ENCODE assay signal across 9 cellular contexts in the genomic region with DNA sequence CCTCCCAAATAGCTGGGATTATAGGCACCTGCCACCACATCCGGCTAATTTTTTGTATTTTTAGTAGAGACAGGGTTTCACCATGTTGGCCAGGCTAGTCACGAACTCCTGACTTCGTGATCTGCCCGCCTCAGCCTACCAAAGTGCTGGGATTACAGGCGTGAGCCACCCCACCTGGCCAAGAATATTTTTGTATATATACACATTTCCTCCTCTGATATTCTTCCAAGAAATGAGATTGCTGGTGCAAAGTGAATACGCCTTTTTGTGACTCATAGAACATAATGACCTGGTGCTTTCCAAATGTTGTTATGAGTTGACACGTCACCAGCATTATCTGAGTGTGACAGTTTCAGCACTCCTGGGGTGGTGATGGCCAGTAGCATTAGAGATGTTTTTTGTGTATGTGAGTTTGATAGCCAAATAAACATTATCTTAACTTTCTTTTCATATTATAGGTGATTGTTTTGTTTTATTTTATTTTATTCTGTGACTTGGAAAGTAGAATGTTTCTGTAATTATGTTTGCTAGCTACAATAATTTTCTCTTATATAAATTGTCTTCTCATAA. TPM values are rescaled to one million over a fixed set of nuclear protein-coding genes. Genes with fewer than 3 reads are reported as not detected.
A peak's percentile ranks its signal among the peaks of the same experiment; 100 is the strongest.
DNase-seq lines count a peak whose midpoint lies in the region; ATAC-seq and TF ChIP-seq lines count a peak whose summit lies in the region.
"Had no signal": no experiment of that assay in that cellular context is flagged by ENCODE, and none has a peak within 500 bp of the region (broad histone marks: within the 10 kb centered on the region; RNA-seq: fewer than 3 reads in every experiment).

No MANE protein-coding gene starts in this region.

- CTCF ChIA-PET in HCT116 (lab: Charles Lee) = no interaction called here

- H3K36me3 ChIP-seq in GM06990 (ENCODE audit: control insufficient read depth, insufficient read depth, low read length) (peaks cover 2% of the 10 kb centered on the region; the same call in 1 of the 2 replicates), HCT116 (ENCODE audit: control insufficient read depth in 1 of 2, insufficient read depth in 2 of 2, low read length in 2 of 2) (0 out of 4 replicates have a peak, but pooled peaks cover 0 to 5% of the 10 kb centered on the region in 2 experiments), RWPE2 (ENCODE audit: low read depth) (peaks cover 8% of the 10 kb centered on the region; the same call in 1 of the 2 replicates), right atrium auricular region (peaks cover 17% of the 10 kb centered on the region)

- intact Hi-C loops in HCT116 (cut with micrococcal nuclease) = no loop called here

- H3K4me2 ChIP-seq in HCT116 (ENCODE audit: low read length) = peak overlapping the region; percentile 31

- ATAC-seq in HCT116 = peak; percentile 97
- peak; percentile 52; the same call in 1 of the 3 replicates for ATAC-seq in RWPE2 (ENCODE audit: low read depth)

- no peaks in the 10 kb centered on the region for H3K36me3 Mint-ChIP-seq in osteocyte (ENCODE audit: unreplicated experiment)

- TF ChIP-seq CTCF in GM06990 (IDR thresholded peaks at IDR 0.05; ENCODE audit: insufficient read depth, low read length, poor library complexity, severe bottlenecking) (no peak), HCT116 (IDR thresholded peaks at IDR 0.05 in 2 of 3, conservative IDR thresholded peaks at IDR 0.05 in 1 of 3; ENCODE audit: borderline replicate concordance in 1 of 3, insufficient read depth in 1 of 3, low read depth in 2 of 3, low read length in 2 of 3) (no peak), RWPE2 (IDR thresholded peaks at IDR 0.05; ENCODE audit: poor library complexity, severe bottlenecking) (no peak), right atrium auricular region (IDR thresholded peaks at IDR 0.05) (no peak), osteocyte (IDR thresholded peaks at IDR 0.05) (no peak)

- no peaks in the 10 kb centered on the region for H3K27me3 Mint-ChIP-seq in osteocyte (ENCODE audit: unreplicated experiment)

- no peaks in the 10 kb centered on the region for H3K27me3 ChIP-seq in GM06990 (replicated peaks; ENCODE audit: control insufficient read depth, insufficient read depth, low read length)
- no peaks in the 10 kb centered on the region for H3K27me3 ChIP-seq in HCT116 (ENCODE audit: insufficient read depth, low read length)
- no peaks in the 10 kb centered on the region for H3K27me3 ChIP-seq in RWPE2 (ENCODE audit: insufficient read depth, poor library complexity, severe bottlenecking)
- H3K27me3 ChIP-seq in right atrium auricular region = no peaks in the 10 kb centered on the region

- H3K9me3 ChIP-seq in HCT116 (ENCODE audit: control insufficient read depth in 1 of 2, insufficient read depth in 1 of 2, low read depth in 1 of 2, low read length in 2 of 2) (no peaks in the 10 kb centered on the region), RWPE2 (ENCODE audit: severe bottlenecking) (no peaks in the 10 kb centered on the region), right atrium auricular region (no peaks in the 10 kb centered on the region)

- H2AFZ ChIP-seq in HCT116 (ENCODE audit: low read depth, low read length, poor library complexity, severe bottlenecking) = no peak overlapping the region

- H3K4me1 ChIP-seq in HCT116 (ENCODE audit: control insufficient read depth in 1 of 2, insufficient read depth in 2 of 2, low read length in 2 of 2) (peaks cover 6 to 32% of the 10 kb centered on the region in 2 experiments; a peak in 3 of 4 replicates), RWPE2 (ENCODE audit: insufficient read depth, poor library complexity, severe bottlenecking) (peaks cover 19% of the 10 kb centered on the region), right atrium auricular region (peaks cover 0 to 12% of the 10 kb centered on the region in 2 donors)

- TF ChIP-seq POLR2A in HCT116 (IDR thresholded peaks at IDR 0.05; ENCODE audit: borderline replicate concordance, extremely low read depth, insufficient read depth, insufficient read length) = no peak

- BruUV-seq in HCT116 (replicated peaks; lab: Mats Ljungman, UMichigan) = no TSS peak

- no peaks in the 10 kb centered on the region for H4K20me1 ChIP-seq in HCT116 (ENCODE audit: insufficient read depth)

- peaks cover 9% of the 10 kb centered on the region; the same call in 1 of the 2 replicates for H3K79me2 ChIP-seq in HCT116 (ENCODE audit: insufficient read depth, low read length)

- H3K4me3 Mint-ChIP-seq in osteocyte (ENCODE audit: unreplicated experiment) = no peak overlapping the region

- no peak overlapping the region for H3K27ac Mint-ChIP-seq in osteocyte (ENCODE audit: unreplicated experiment)

- peak; percentile 48 for DNase-seq in GM06990 (ENCODE audit: extremely low read depth, insufficient read length)
- peak; percentile 83 for DNase-seq in HCT116 (ENCODE audit: low read depth, low spot score)
- no peak for DNase-seq in RWPE2 (ENCODE audit: low spot score)
- DNase-seq in right atrium auricular region (ENCODE audit: low spot score) = peak; percentile 62
- no peak for DNase-seq in activated naive CD4-positive, alpha-beta T cell treated with anti-CD3 and anti-CD28 coated beads, Interleukin-2, amount 50 U/mL, for 16 hours
- no peak for DNase-seq in osteocyte (ENCODE audit: extremely low spot score, unreplicated experiment)
- no peak for DNase-seq in NCI-H1092 (lab: John Stamatoyannopoulos, UW)
- DNase-seq in SW480 (ENCODE audit: low spot score) = no peak
- DNase-seq: NCI-H1092 treated with DMSO at 0.1 percent for 48 hours had no signal

- POLR2A ChIA-PET in HCT116 (lab: Charles Lee) = no interaction called here

- H3K9me2 ChIP-seq in HCT116 (ENCODE audit: insufficient read depth) = no peaks in the 10 kb centered on the region

- H3K9ac ChIP-seq in HCT116 (ENCODE audit: low read length) = no peak overlapping the region

- RAD21 ChIA-PET in HCT116 (lab: Charles Lee; ENCODE audit: low non-redundant PET in 1 of 2, low total read pairs in 2 of 2, uncharacterized antibody in 2 of 2, unreplicated experiment in 2 of 2) = no interaction called here

- peak; percentile 36 for TF ChIP-seq RAD21 in HCT116 (IDR thresholded peaks at IDR 0.05; ENCODE audit: low read depth)

- no peaks in the 10 kb centered on the region for H3K4me1 Mint-ChIP-seq in osteocyte (ENCODE audit: unreplicated experiment)

- peaks cover 25% of the 10 kb centered on the region for H3K9me3 Mint-ChIP-seq in osteocyte (ENCODE audit: unreplicated experiment)

- H3K27ac ChIP-seq in HCT116 (ENCODE audit: low read depth, low read length) = no peak overlapping the region
- no peak overlapping the region for H3K27ac ChIP-seq in RWPE2 (ENCODE audit: poor library complexity, severe bottlenecking)
- H3K27ac ChIP-seq in right atrium auricular region = peak overlapping the region; percentile 83 to 93

- H3K4me3 ChIP-seq in GM06990 (replicated peaks; ENCODE audit: low read depth, low read length) = no peak overlapping the region
- no peak overlapping the region for H3K4me3 ChIP-seq in HCT116 (replicated peaks in 1 of 2; ENCODE audit: low read depth in 1 of 2, low read length in 2 of 2)
- no peak overlapping the region for H3K4me3 ChIP-seq in RWPE2 (ENCODE audit: severe bottlenecking)
- no peak overlapping the region for H3K4me3 ChIP-seq in right atrium auricular region

TF ChIP-seq in HCT116, 20 proteins besides CTCF, POLR2A, EP300 and RAD21 (continues in another document):
- TF ChIP-seq CEBPB (IDR thresholded peaks at IDR 0.05; ENCODE audit: low read depth) (peak; percentile 80), SP1 (IDR thresholded peaks at IDR 0.05; ENCODE audit: low read depth) (peak; percentile 82), CBX3 (IDR thresholded peaks at IDR 0.05; ENCODE audit: low read depth) (peak; percentile 88), EGR1 (IDR thresholded peaks at IDR 0.05; ENCODE audit: low read depth) (0 out of 2 replicates have a peak, but pooled peaks have one; percentile 22), SRF (IDR thresholded peaks at IDR 0.05; ENCODE audit: low read depth) (peak; percentile 41; the same call in 1 of the 2 replicates), FOSL1 (IDR thresholded peaks at IDR 0.05; ENCODE audit: low read depth) (peak; percentile 85)
- TF ChIP-seq, protein P1, sequence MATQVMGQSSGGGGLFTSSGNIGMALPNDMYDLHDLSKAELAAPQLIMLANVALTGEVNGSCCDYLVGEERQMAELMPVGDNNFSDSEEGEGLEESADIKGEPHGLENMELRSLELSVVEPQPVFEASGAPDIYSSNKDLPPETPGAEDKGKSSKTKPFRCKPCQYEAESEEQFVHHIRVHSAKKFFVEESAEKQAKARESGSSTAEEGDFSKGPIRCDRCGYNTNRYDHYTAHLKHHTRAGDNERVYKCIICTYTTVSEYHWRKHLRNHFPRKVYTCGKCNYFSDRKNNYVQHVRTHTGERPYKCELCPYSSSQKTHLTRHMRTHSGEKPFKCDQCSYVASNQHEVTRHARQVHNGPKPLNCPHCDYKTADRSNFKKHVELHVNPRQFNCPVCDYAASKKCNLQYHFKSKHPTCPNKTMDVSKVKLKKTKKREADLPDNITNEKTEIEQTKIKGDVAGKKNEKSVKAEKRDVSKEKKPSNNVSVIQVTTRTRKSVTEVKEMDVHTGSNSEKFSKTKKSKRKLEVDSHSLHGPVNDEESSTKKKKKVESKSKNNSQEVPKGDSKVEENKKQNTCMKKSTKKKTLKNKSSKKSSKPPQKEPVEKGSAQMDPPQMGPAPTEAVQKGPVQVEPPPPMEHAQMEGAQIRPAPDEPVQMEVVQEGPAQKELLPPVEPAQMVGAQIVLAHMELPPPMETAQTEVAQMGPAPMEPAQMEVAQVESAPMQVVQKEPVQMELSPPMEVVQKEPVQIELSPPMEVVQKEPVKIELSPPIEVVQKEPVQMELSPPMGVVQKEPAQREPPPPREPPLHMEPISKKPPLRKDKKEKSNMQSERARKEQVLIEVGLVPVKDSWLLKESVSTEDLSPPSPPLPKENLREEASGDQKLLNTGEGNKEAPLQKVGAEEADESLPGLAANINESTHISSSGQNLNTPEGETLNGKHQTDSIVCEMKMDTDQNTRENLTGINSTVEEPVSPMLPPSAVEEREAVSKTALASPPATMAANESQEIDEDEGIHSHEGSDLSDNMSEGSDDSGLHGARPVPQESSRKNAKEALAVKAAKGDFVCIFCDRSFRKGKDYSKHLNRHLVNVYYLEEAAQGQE (IDR thresholded peaks at IDR 0.05; ENCODE audit: low read depth) = no peak
- TF ChIP-seq, protein P2, sequence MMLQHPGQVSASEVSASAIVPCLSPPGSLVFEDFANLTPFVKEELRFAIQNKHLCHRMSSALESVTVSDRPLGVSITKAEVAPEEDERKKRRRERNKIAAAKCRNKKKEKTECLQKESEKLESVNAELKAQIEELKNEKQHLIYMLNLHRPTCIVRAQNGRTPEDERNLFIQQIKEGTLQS (IDR thresholded peaks at IDR 0.05) = 0 out of 2 replicates have a peak, but pooled peaks have one; percentile 10

RNA-seq across cellular contexts. Expression of a gene that starts 54.9 kb away (rescaled TPM):
- total RNA-seq in HCT116 (2021; ENCODE audit: unreplicated experiment) = 28.4 TPM
- polyA plus RNA-seq in HCT116 (2012) = 27.9 and 39.7 TPM in 2 replicates
- 10 to 100 TPM; 42.3 to 54.2 TPM for total RNA-seq in right atrium auricular region
- total RNA-seq in osteocyte = not detected in 2 replicates

Comparison
In these comparisons a context has a peak if more than half of its experiments do, and no peak if none do; other contexts are left out.
1. DNase-seq: peak in GM06990 (single experiment), HCT116 (single experiment) and right atrium auricular region (single experiment); none in RWPE2 (single experiment), activated naive CD4-positive, alpha-beta T cell treated with anti-CD3 and anti-CD28 coated beads, Interleukin-2, amount 50 U/mL, for 16 hours (single experiment), osteocyte (single experiment), NCI-H1092 (single experiment) and SW480 (single experiment).
2. H3K27ac ChIP-seq: peak in right atrium auricular region (2 of 2); none in HCT116 (single experiment) and RWPE2 (single experiment).
3. RNA of a gene that starts 54.9 kb away (total RNA-seq): 42.3 to 54.2 TPM in right atrium auricular region and 28.4 TPM in HCT116 (single experiment); not detected in osteocyte; every median in the first group is over 10 times any median in the second.